ENCODE assay signal across 9 cellular contexts in the genomic region with DNA sequence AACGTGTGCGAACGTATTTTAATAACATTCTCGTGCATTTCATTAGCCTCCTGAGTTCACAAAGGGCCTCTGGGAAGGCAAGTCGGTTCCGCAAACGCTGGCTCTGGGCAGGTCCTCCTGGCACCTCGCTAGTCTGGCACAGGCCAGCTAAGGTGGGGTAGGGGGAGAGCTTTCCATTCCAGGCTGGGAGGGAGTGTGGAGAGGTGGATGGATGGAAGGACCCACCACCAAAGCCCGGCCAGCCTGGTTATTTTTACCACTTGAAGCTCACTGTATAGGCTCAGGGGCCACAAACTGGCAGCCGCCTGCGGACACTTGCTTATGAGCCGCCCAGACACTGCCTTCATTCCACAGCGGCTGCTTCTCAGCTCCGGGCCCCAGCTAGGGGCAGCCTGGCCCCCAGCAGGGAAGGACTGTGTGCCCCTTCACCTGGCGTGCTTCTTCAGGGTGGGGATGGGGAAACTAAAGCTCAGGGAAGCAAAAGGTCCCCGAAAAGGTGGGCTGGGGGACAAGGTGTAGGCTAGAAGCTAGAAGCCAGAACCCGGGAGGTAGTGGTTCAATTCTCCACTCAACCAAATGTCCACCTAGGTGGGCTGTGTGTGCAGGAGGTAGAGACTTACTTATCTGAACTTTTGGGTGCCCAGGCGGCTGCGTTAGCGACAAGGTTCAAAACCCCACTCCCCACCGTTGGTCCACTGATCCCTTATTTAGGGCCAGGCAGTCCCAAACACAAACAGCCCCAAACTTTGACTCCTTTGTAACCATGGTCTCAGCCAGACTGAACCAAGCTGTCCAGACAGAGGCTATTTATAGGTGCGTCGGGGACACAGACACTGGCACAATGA. TPM values are rescaled to one million over a fixed set of nuclear protein-coding genes. Genes with fewer than 3 reads are reported as not detected.
DNase-seq lines count a peak whose midpoint lies in the region; ATAC-seq, FAIRE-seq and TF ChIP-seq lines count a peak whose summit lies in the region.
"Had no signal": no experiment of that assay in that cellular context is flagged by ENCODE, and none has a peak within 500 bp of the region (broad histone marks: within the 10 kb centered on the region; RNA-seq: fewer than 3 reads in every experiment).

No MANE protein-coding gene starts in this region.

- peaks cover 6% of the 10 kb centered on the region for H3K27me3 Mint-ChIP-seq in activated CD4-positive, alpha-beta T cell treated with anti-CD3 and anti-CD28 coated beads for 36 hours

- no peaks in the 10 kb centered on the region for H3K9me3 ChIP-seq in lung (ENCODE audit: control insufficient read depth in 2 of 2, insufficient read depth in 1 of 2, low read length in 1 of 2)
- H3K9me3 ChIP-seq in tibial nerve, result no peaks in the 10 kb centered on the region

- H3K36me3 Mint-ChIP-seq in activated CD4-positive, alpha-beta T cell treated with anti-CD3 and anti-CD28 coated beads for 36 hours (ENCODE audit: low read depth), result no peaks in the 10 kb centered on the region

- ATAC-seq in activated CD4-positive, alpha-beta T cell treated with anti-CD3 and anti-CD28 coated beads for 36 hours, result no peak
- no peak for ATAC-seq in lung (ENCODE audit: insufficient read depth, low FRiP score)
- ATAC-seq in HG02885 (IDR thresholded peaks at IDR 0.05; ENCODE audit: poor library complexity, unreplicated experiment), result no peak
- ATAC-seq: K562 had no signal

- TF ChIP-seq CTCF in bronchial epithelial cell (IDR thresholded peaks at IDR 0.05; ENCODE audit: insufficient read depth, low read length, severe bottlenecking) (no peak), lung (IDR thresholded peaks at IDR 0.05; ENCODE audit: control extremely low read depth, extremely low read depth) (no peak), tibial nerve (IDR thresholded peaks at IDR 0.05) (no peak)

- intact Hi-C loops in activated CD4-positive, alpha-beta T cell treated with anti-CD3 and anti-CD28 coated beads for 36 hours (cut with DNase I, micrococcal nuclease), result loop anchor here in 1 of 2 experiments (2.0 kb wide), 1 partner anchor 309 kb away; no protein-coding TSS in a partner anchor

- H3K4me1 Mint-ChIP-seq in activated CD4-positive, alpha-beta T cell treated with anti-CD3 and anti-CD28 coated beads for 36 hours, result peaks cover 20% of the 10 kb centered on the region

- H3K4me1 ChIP-seq in lung (ENCODE audit: control insufficient read depth in 2 of 2, insufficient read depth in 2 of 2, low read length in 2 of 2) (peaks cover 3 to 12% of the 10 kb centered on the region in 2 donors), tibial nerve (peaks cover 0 to 85% (median 30%) of the 10 kb centered on the region in 4 donors)

- H3K4me3 ChIP-seq in bronchial epithelial cell (ENCODE audit: low read depth, low read length), result peak overlapping the region; percentile 85
- H3K4me3 ChIP-seq in lung, result peak overlapping the region; percentile 78
- peak overlapping the region; percentile 39 to 88 (median 60) for H3K4me3 ChIP-seq in tibial nerve
- H3K4me3 ChIP-seq: K562 had no signal

- DNase-seq in activated CD4-positive, alpha-beta T cell treated with anti-CD3 and anti-CD28 coated beads for 36 hours, result no peak
- no peak for DNase-seq in activated CD4-positive, alpha-beta T cell treated with anti-CD3 and anti-CD28 coated beads for 48 hours
- DNase-seq in bronchial epithelial cell (ENCODE audit: low read depth) (no peak), lung (ENCODE audit: low spot score) (no peak), tibial nerve (ENCODE audit: low spot score in 2 of 2) (no peak), NCI-H1417 treated with DMSO at 0.1 percent for 48 hours (lab: John Stamatoyannopoulos, UW) (no peak), A172 (ENCODE audit: low spot score) (no peak)

- CTCF ChIA-PET in activated CD4-positive, alpha-beta T cell treated with anti-CD3 and anti-CD28 coated beads for 36 hours (lab: Charles Lee), result interaction anchor here (0.5 to 1.5 kb wide), 3 partner anchors 10 to 520 kb away, joined by 3 to 7 read pairs (median 4); no protein-coding TSS in a partner anchor

- 68 to 76% methylated on average over 23 of the region's 23 CpGs for WGBS in lung, 2 donors
- WGBS in tibial nerve, 2 donors, result 35 to 45% methylated on average over 23 of the region's 23 CpGs

- no peaks in the 10 kb centered on the region for H3K9me3 Mint-ChIP-seq in activated CD4-positive, alpha-beta T cell treated with anti-CD3 and anti-CD28 coated beads for 36 hours (ENCODE audit: low read depth)

- H3K36me3 ChIP-seq in bronchial epithelial cell (ENCODE audit: control insufficient read depth, insufficient read depth, low read length) (no peaks in the 10 kb centered on the region), lung (ENCODE audit: control insufficient read depth in 2 of 2, insufficient read depth in 2 of 2, low read length in 2 of 2) (no peaks in the 10 kb centered on the region), tibial nerve (no peaks in the 10 kb centered on the region)

- peak overlapping the region; percentile 79 for H3K4me3 Mint-ChIP-seq in activated CD4-positive, alpha-beta T cell treated with anti-CD3 and anti-CD28 coated beads for 36 hours

- H3K27ac Mint-ChIP-seq in activated CD4-positive, alpha-beta T cell treated with anti-CD3 and anti-CD28 coated beads for 36 hours, result peak overlapping the region; percentile 77

- peak overlapping the region; percentile 15 to 82 for H3K27ac ChIP-seq in lung (ENCODE audit: low read depth in 1 of 2, low read length in 1 of 2)
- H3K27ac ChIP-seq in tibial nerve, result peak overlapping the region; percentile 64 to 97 (median 76)

- no peak for FAIRE-seq in bronchial epithelial cell (lab: Jason Lieb, UNC)
- FAIRE-seq: K562 had no signal

- H3K27me3 ChIP-seq in bronchial epithelial cell (ENCODE audit: control insufficient read depth, insufficient read depth, low read length) (no peaks in the 10 kb centered on the region), lung (ENCODE audit: control insufficient read depth, insufficient read depth) (no peaks in the 10 kb centered on the region), tibial nerve (no peaks in the 10 kb centered on the region)

- POLR2A ChIA-PET in activated CD4-positive, alpha-beta T cell treated with anti-CD3 and anti-CD28 coated beads for 36 hours (lab: Charles Lee), result no interaction called here

- TF ChIP-seq EP300 in tibial nerve (IDR thresholded peaks at IDR 0.05), result no peak

- TF ChIP-seq POLR2A in tibial nerve (IDR thresholded peaks at IDR 0.05), result no peak

RNA-seq across cellular contexts. Expression of a gene that starts 1.7 kb away (rescaled TPM):
- 1 to 10 TPM; 1.6 to 1.8 TPM for total RNA-seq in activated CD4-positive, alpha-beta T cell treated with anti-CD3 and anti-CD28 coated beads for 36 hours
- total RNA-seq in bronchial epithelial cell (7.6 and 51.1 TPM in 2 replicates), lung (10 to 100 TPM in 1 of 2 donors, 1 to 10 TPM in 1; 10.0 to 44.0 TPM), tibial nerve (10 to 100 TPM; 10.2 to 33.6 (median 18.3) TPM)
- 10 to 100 TPM; 10.7 to 37.1 TPM for polyA plus RNA-seq in lung
- total RNA-seq in A172 (2014; rRNA removed; shearing (Covaris generic)), result 10.5 and 12.3 TPM in 2 replicates
- polyA plus RNA-seq: K562 had no signal
